ENCODE assay signal across 8 cellular contexts in genomic region chr1:174874337-174875053, GRCh38.
DNase-seq lines count a peak whose midpoint lies in the region; ATAC-seq and TF ChIP-seq lines count a peak whose summit lies in the region.

No MANE protein-coding gene starts in this region.

- H3K27ac ChIP-seq in right cardiac atrium (ENCODE audit: low read length) (no peak overlapping the region), suprapubic skin (no peak overlapping the region)

- TF ChIP-seq EP300 in suprapubic skin (IDR thresholded peaks at IDR 0.05): no peak

- H3K9me3 ChIP-seq in right cardiac atrium (ENCODE audit: control insufficient read depth, low read length) (no peaks in the 10 kb centered on the region), suprapubic skin (no peaks in the 10 kb centered on the region)

- no peak for TF ChIP-seq CTCF in suprapubic skin (IDR thresholded peaks at IDR 0.05)

- peak; percentile 69 for DNase-seq in NCI-H2107 treated with DMSO at 0.1 percent for 48 hours (lab: John Stamatoyannopoulos, UW; ENCODE audit: unreplicated experiment)
- no peak for DNase-seq in right cardiac atrium
- no peak for DNase-seq in suprapubic skin (ENCODE audit: low spot score in 2 of 2)
- DNase-seq in DMS79 treated with DMSO at 0.1 percent for 48 hours (lab: John Stamatoyannopoulos, UW): no peak
- DNase-seq in DMS79 (lab: John Stamatoyannopoulos, UW): no peak
- no peak for DNase-seq in activated CD4-positive, CD25-positive, alpha-beta regulatory T cell treated with anti-CD3 and anti-CD28 coated beads, Interleukin-2, amount 50 U/mL, for 72 hours

- H3K4me3 ChIP-seq in right cardiac atrium (ENCODE audit: low read length): peak overlapping the region; percentile 47
- H3K4me3 ChIP-seq in suprapubic skin: peak overlapping the region; percentile 17

- H3K27me3 ChIP-seq in right cardiac atrium (ENCODE audit: control insufficient read depth, insufficient read depth) (no peaks in the 10 kb centered on the region), suprapubic skin (no peaks in the 10 kb centered on the region)

- no peak for TF ChIP-seq POLR2A in suprapubic skin (IDR thresholded peaks at IDR 0.05)

- intact Hi-C loops in right cardiac atrium (cut with DNase I): no loop called here

- ATAC-seq in GM18498 (IDR thresholded peaks at IDR 0.05; ENCODE audit: unreplicated experiment): peak; percentile 71
- peak; percentile 72 for ATAC-seq in GM21447 (IDR thresholded peaks at IDR 0.05; ENCODE audit: unreplicated experiment)
- ATAC-seq in right cardiac atrium: peak in 1 of 2 donors; percentile 57

- no peaks in the 10 kb centered on the region for H3K36me3 ChIP-seq in suprapubic skin

- 65% methylated on average over 11 of the region's 11 CpGs for WGBS in right cardiac atrium
- 54% methylated on average over 11 of the region's 11 CpGs for WGBS in suprapubic skin

- peaks cover 4% of the 10 kb centered on the region for H3K4me1 ChIP-seq in right cardiac atrium (ENCODE audit: control insufficient read depth, insufficient read depth, low read length)
- H3K4me1 ChIP-seq in suprapubic skin: peaks cover 4% of the 10 kb centered on the region
